ENCODE assay signal across 14 cellular contexts in the genomic region with DNA sequence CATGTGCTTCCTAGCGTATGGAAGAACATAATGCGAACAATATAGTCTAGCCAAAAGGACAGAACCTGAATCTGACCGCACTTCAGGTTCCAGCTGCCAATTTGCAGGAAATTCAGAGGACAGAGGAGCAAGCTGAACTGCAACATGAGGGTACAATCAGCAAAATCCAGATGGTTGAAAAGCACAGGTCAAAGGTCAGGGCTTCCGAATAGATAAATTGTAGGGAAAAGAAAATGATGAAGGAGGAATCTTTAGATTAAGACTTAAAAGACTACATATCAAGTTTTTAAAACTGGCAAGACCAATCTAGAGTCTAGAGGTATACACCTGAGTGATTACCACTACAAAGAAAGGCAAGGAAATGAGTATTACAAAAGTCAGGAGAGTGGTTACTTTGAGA.
"Had no signal": no experiment of that assay in that cellular context is flagged by ENCODE, and none has a peak within 500 bp of the region (broad histone marks: within the 10 kb centered on the region; RNA-seq: fewer than 3 reads in every experiment).

No MANE protein-coding gene starts in this region.

- H3K4me1 ChIP-seq: esophagus squamous epithelium had no signal

- H3K4me3 ChIP-seq: esophagus squamous epithelium, left ventricle myocardium inferior, mucosa of descending colon, psoas muscle, thoracic aorta had no signal

- ATAC-seq: activated T-helper 17 cell treated with anti-CD3 and anti-CD28 coated beads, Interleukin-2, amount 50 U/mL, for 72 hours; mucosa of descending colon; naive thymus-derived CD8-positive, alpha-beta T cell; psoas muscle had no signal

- H3K9me3 ChIP-seq: esophagus squamous epithelium, left ventricle myocardium inferior, mucosa of descending colon, psoas muscle, thoracic aorta had no signal

- FAIRE-seq: colon had no signal

- H3K4me3 Mint-ChIP-seq: activated T-helper 17 cell treated with anti-CD3 and anti-CD28 coated beads, Interleukin-2, amount 50 U/mL, for 72 hours; memory B cell; naive thymus-derived CD8-positive, alpha-beta T cell had no signal

- H3K27me3 Mint-ChIP-seq: activated T-helper 17 cell treated with anti-CD3 and anti-CD28 coated beads, Interleukin-2, amount 50 U/mL, for 72 hours; memory B cell; naive thymus-derived CD8-positive, alpha-beta T cell had no signal

- DNase-seq: activated CD4-positive, alpha-beta T cell treated with anti-CD3 and anti-CD28 coated beads, Interleukin-2, amount 50 U/mL, for 4 hours; activated CD4-positive, CD25-positive, alpha-beta regulatory T cell treated with anti-CD3 and anti-CD28 coated beads, Interleukin-2, amount 50 U/mL, for 72 hours; activated naive CD4-positive, alpha-beta T cell treated with Interleukin-2 at 50 U/mL for 16 hours; esophagus squamous epithelium; left ventricle myocardium inferior; mucosa of descending colon; naive thymus-derived CD8-positive, alpha-beta T cell; psoas muscle; stimulated activated CD4-positive, alpha-beta T cell treated with anti-CD3 and anti-CD28 coated beads, Interleukin-1b, Interleukin-23, amount 100 ng/mL, for 48 hours; T1000 had no signal

- H3K27me3 ChIP-seq: esophagus squamous epithelium had no signal

- H3K9me3 Mint-ChIP-seq: activated T-helper 17 cell treated with anti-CD3 and anti-CD28 coated beads, Interleukin-2, amount 50 U/mL, for 72 hours; memory B cell; naive thymus-derived CD8-positive, alpha-beta T cell had no signal

- H3K27ac Mint-ChIP-seq: activated T-helper 17 cell treated with anti-CD3 and anti-CD28 coated beads, Interleukin-2, amount 50 U/mL, for 72 hours; memory B cell; naive thymus-derived CD8-positive, alpha-beta T cell had no signal

- H3K27ac ChIP-seq: left ventricle myocardium inferior had no signal
